In the genomic region with DNA sequence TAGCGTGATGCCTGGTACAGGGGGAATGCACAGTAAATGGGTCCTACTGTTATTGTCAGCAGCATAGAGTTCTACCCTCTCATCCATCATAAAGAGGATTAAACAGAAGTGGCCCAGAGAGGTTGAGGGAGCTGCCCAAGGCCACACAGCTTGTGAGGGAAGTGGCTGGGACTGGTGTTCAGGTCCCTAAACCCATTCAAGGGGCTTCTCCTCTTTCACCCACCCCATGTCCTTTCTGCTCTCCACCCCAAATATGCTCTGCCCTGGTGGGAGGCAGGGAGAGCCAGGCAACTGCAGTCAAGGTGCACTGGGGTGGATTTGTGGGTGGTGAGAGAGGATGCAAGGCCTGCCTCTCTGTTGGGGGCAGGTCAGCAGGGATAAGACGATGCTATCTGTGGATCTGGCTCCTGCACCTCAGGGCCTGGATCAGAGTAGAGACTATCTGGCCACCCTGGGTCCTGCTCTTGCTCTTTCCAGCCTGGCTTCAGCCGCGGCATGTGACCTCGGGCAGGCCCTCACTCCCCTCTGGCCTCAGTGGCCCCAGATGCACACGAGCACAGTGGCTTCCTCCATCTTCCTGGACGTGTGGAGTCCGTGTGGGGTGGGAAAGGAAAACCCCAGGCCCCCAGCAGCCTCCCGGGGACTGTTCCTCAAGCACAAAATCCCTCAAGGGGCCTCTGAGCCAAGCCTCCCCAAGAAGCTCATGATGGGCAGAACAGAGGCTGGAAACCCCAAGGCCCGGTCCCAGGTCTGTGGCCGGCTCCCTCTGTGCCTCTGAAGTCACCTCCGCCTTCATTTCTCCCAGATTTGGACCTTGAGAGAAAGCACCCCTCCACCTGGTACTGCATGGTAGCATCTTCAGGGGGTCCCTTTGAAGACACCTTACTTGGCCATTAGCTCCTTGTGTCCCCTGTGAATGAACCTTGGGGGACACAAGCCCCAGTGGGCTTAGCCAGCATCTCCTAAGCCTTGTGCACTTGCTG, we compare ENCODE assay signal across 10 cellular contexts. TPM values are rescaled to one million over a fixed set of nuclear protein-coding genes. Genes with fewer than 3 reads are reported as not detected.
"Had no signal": no experiment of that assay in that cellular context is flagged by ENCODE, and none has a peak within 500 bp of the region (broad histone marks: within the 10 kb centered on the region; RNA-seq: fewer than 3 reads in every experiment).

No MANE protein-coding gene starts in this region.

- H3K9ac ChIP-seq: GM23248 had no signal

- H2AFZ ChIP-seq: GM23248 had no signal

- FAIRE-seq: HTR-8/SVneo had no signal

- DNase-seq: GM23248, GOT3, H7, HCEC 1CT, HFFc6, KG1 had no signal

- H3K4me3 ChIP-seq: GM23248 had no signal

- H3K27ac ChIP-seq: GM23248, HL-60 had no signal

RNA-seq across cellular contexts. Expression of a gene that starts 3.4 kb away (rescaled TPM):
- total RNA-seq: GM23248, H4, H7, HFFc6 had no signal
- polyA plus RNA-seq: GM23248, IgD-negative memory B cell had no signal

RNA-seq across cellular contexts. Expression of a gene that starts 20.6 kb away (rescaled TPM):
- total RNA-seq: GM23248, H4, H7, HFFc6 had no signal
- polyA plus RNA-seq: GM23248, IgD-negative memory B cell had no signal

RNA-seq across cellular contexts. Expression of a gene that starts 23.8 kb away (rescaled TPM):
- total RNA-seq: GM23248, H4, H7, HFFc6 had no signal
- polyA plus RNA-seq: GM23248, IgD-negative memory B cell had no signal

RNA-seq across cellular contexts. Expression of a gene that starts 25.6 kb away (rescaled TPM):
- total RNA-seq: GM23248, H4, H7, HFFc6 had no signal
- polyA plus RNA-seq: GM23248, IgD-negative memory B cell had no signal

RNA-seq across cellular contexts. Expression of a gene that starts 51.4 kb away (rescaled TPM):
- total RNA-seq: GM23248, H4, H7, HFFc6 had no signal
- polyA plus RNA-seq: GM23248, IgD-negative memory B cell had no signal
